In genomic region chr1:96185181-96185580, GRCh38 we compare ENCODE assay signal across 34 cellular contexts.
"Had no signal": no experiment of that assay in that cellular context is flagged by ENCODE, and none has a peak within 500 bp of the region (broad histone marks: within the 10 kb centered on the region; RNA-seq: fewer than 3 reads in every experiment).

No MANE protein-coding gene starts in this region.

- DNase-seq: activated B cell treated with CpG ODN at 0.5 μM for 24 hours; activated CD4-positive, alpha-beta memory T cell treated with anti-CD3 and anti-CD28 coated beads for 36 hours; activated CD4-positive, alpha-beta T cell treated with anti-CD3 and anti-CD28 coated beads for 4 hours; activated CD4-positive, alpha-beta T cell treated with anti-CD3 and anti-CD28 coated beads, Interleukin-2, amount 10 ng/mL, durations not matched to agents 24 days and 14 days; activated CD4-positive, alpha-beta T cell treated with anti-CD3 and anti-CD28 coated beads, Interleukin-2, amount 50 U/mL, for 1 hour; activated CD4-positive, alpha-beta T cell treated with anti-CD3 and anti-CD28 coated beads, Interleukin-2, amount 50 U/mL, for 4 hours; activated CD4-positive, CD25-positive, alpha-beta regulatory T cell treated with anti-CD3 and anti-CD28 coated beads, Interleukin-2, amount 50 U/mL, for 72 hours; activated CD8-positive, alpha-beta memory T cell treated with anti-CD3 and anti-CD28 coated beads, Interleukin-2, amount 50 U/mL, for 4 hours; activated CD8-positive, alpha-beta T cell treated with anti-CD3 and anti-CD28 coated beads for 36 hours; activated effector memory CD4-positive, alpha-beta T cell treated with anti-CD3 and anti-CD28 coated beads, Interleukin-2, amount 50 U/mL, for 16 hours; activated gamma-delta T cell treated with Interleukin-2 at 50 U/mL for 16 hours; activated naive CD4-positive, alpha-beta T cell; activated naive CD4-positive, alpha-beta T cell treated with anti-CD3 and anti-CD28 coated beads for 36 hours; activated naive CD4-positive, alpha-beta T cell treated with anti-CD3 and anti-CD28 coated beads, Interleukin-2, amount 50 U/mL, for 16 hours; activated naive CD8-positive, alpha-beta T cell treated with anti-CD3 and anti-CD28 coated beads for 36 hours; activated T-cell treated with anti-CD3 and anti-CD28 coated beads for 4 hours; activated T-cell treated with anti-CD3 and anti-CD28 coated beads, Interleukin-2, amount 50 U/mL, for 1 hour; activated T-cell treated with anti-CD3 and anti-CD28 coated beads, Interleukin-2, amount 50 U/mL, for 4 hours; activated T-cell treated with anti-CD3 and anti-CD28 coated beads, Interleukin-2, amount 50 U/mL, for 72 hours; adrenal gland; amniotic stem cell; aorta; body of pancreas; brain microvascular endothelial cell; central memory CD4-positive, alpha-beta T cell; T-helper 2 cell; T-helper 9 cell had no signal

- H3K27ac ChIP-seq: adrenal gland, body of pancreas, brain microvascular endothelial cell, breast epithelium, VCaP had no signal

- H3K36me3 ChIP-seq: adrenal gland, brain microvascular endothelial cell, breast epithelium had no signal

- ATAC-seq: activated CD8-positive, alpha-beta T cell treated with anti-CD3 and anti-CD28 coated beads for 36 hours; activated naive CD4-positive, alpha-beta T cell treated with anti-CD3 and anti-CD28 coated beads, Interleukin-2, amount 50 U/mL, for 72 hours; activated T-cell treated with anti-CD3 and anti-CD28 coated beads, Interleukin-2, amount 50 U/mL, for 4 hours; activated T-cell treated with anti-CD3 and anti-CD28 coated beads, Interleukin-2, amount 50 U/mL, for 72 hours; activated T-helper 17 cell treated with anti-CD3 and anti-CD28 coated beads, Interleukin-2, amount 50 U/mL, for 72 hours; body of pancreas had no signal

- H3K9me3 ChIP-seq: adrenal gland, body of pancreas, breast epithelium had no signal

- H3K4me1 ChIP-seq: adrenal gland, body of pancreas, breast epithelium had no signal

- H3K4me3 ChIP-seq: adrenal gland, body of pancreas, breast epithelium had no signal

- FAIRE-seq: astrocyte, colon, TTC549 had no signal

- H3K27me3 ChIP-seq: adrenal gland, body of pancreas, brain microvascular endothelial cell, breast epithelium had no signal
